8 cellular contexts compared by ENCODE assay signal in genomic region chrX:71541546-71542022, GRCh38. TPM values are rescaled to one million over a fixed set of nuclear protein-coding genes. Genes with fewer than 3 reads are reported as not detected.
DNase-seq lines count a peak whose midpoint lies in the region; ATAC-seq and TF ChIP-seq lines count a peak whose summit lies in the region.

No MANE protein-coding gene starts in this region.

- H3K4me3 ChIP-seq in astrocyte of the spinal cord (ENCODE audit: low read depth, low read length) (no peak overlapping the region), skeletal muscle cell (ENCODE audit: low read depth, low read length) (no peak overlapping the region)

- in situ Hi-C loops in astrocyte of the spinal cord (cut with HindIII; ENCODE audit: low sequenced_read_pairs), result no loop called here

- peak; percentile 23 for ATAC-seq in GM18907 (IDR thresholded peaks at IDR 0.05; ENCODE audit: unreplicated experiment)
- peak; percentile 12 for ATAC-seq in HG03565 (IDR thresholded peaks at IDR 0.05; ENCODE audit: unreplicated experiment)

- DNase-seq in A172 (ENCODE audit: low spot score) (peak; percentile 1), astrocyte of the spinal cord (ENCODE audit: low read depth, low spot score) (peak; percentile 52), skeletal muscle cell (ENCODE audit: low read depth) (peak; percentile 41), germinal center (ENCODE audit: low spot score) (no peak), nucleus accumbens (lab: John Stamatoyannopoulos, UW) (no peak)
- DNase-seq in NK-92 treated with Interleukin-12 subunit alpha and Interleukin-12 subunit beta, amount 100 ng/mL, for 24 hours (lab: John Stamatoyannopoulos, UW), result no peak

- TF ChIP-seq CTCF in astrocyte of the spinal cord (IDR thresholded peaks at IDR 0.05; ENCODE audit: low read depth, low read length), result no peak

RNA-seq across cellular contexts. Expression of gene OGT, which starts 8.7 kb away (rescaled TPM):
- total RNA-seq in A172 (2014; rRNA removed; shearing (Covaris generic)), result 51.9 and 55.3 TPM in 2 replicates

RNA-seq across cellular contexts. Expression of gene GCNA, which starts 36.7 kb away (rescaled TPM):
- 0.07 and 1.2 TPM in 2 replicates for total RNA-seq in A172 (2014; rRNA removed; shearing (Covaris generic))

Comparison
In these comparisons a context has a peak if more than half of its experiments do, and no peak if none do; other contexts are left out.
1. DNase-seq: peak in A172 (single experiment), astrocyte of the spinal cord (single experiment) and skeletal muscle cell (single experiment); none in NK-92 treated with Interleukin-12 subunit alpha and Interleukin-12 subunit beta, amount 100 ng/mL, for 24 hours (single experiment), germinal center (single experiment) and nucleus accumbens (0 of 56).